Comparison of ENCODE assay signal across 1 cellular context in the genomic region with DNA sequence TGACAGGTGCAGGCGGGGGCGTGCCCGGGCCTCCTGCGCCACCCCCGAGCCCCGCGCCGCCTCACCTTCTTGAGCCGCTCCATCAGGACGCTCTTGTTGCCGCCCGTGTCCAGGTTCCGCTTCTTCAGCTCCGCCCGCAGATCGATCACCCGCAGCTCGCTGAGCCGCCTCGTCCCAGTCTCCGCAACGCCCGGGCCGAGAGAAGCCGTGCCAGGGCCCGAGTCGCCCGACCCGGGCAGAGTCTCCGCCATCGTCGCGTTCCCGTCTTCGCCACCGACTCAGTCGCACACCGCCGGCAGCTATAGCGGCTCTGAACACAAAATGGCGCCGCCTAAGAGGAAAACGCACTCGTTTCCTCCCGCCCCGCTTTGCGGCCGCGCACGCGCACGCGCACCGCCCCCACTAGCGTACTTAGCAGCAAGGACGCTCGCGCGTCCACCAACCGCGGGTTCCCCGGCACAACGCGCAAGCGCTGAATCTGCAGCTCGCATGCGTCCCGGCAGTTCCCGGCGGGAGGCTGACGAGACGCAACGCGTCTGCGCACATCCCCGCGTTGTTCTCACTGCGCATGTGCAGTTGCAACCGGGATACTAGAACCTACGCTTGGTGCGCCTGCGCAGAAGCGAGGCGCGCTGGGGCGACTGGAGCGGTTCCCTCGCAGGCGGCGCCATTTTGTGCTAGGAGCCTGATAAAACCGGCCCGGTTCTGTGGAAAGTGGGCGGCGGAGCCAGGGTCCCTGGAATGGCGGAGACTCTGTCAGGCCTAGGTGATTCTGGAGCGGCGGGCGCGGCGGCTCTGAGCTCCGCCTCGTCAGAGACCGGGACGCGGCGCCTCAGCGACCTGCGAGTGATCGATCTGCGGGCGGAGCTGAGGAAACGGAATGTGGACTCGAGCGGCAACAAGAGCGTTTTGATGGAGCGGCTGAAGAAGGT.
TF ChIP-seq lines count a peak whose summit lies in the region.

SAFB (plus strand) TSS at position 619 of the 932 bp plus-strand sequence; CDS start at position 742, 123 bp downstream.
SAFB2 (minus strand) TSS at position 312 of the 932 bp plus-strand sequence; CDS start at position 251, 61 bp downstream.

TF ChIP-seq in HepG2, 621 proteins besides CTCF, POLR2A, EP300 and RAD21 (continued from another document):
- TF ChIP-seq, protein P1, sequence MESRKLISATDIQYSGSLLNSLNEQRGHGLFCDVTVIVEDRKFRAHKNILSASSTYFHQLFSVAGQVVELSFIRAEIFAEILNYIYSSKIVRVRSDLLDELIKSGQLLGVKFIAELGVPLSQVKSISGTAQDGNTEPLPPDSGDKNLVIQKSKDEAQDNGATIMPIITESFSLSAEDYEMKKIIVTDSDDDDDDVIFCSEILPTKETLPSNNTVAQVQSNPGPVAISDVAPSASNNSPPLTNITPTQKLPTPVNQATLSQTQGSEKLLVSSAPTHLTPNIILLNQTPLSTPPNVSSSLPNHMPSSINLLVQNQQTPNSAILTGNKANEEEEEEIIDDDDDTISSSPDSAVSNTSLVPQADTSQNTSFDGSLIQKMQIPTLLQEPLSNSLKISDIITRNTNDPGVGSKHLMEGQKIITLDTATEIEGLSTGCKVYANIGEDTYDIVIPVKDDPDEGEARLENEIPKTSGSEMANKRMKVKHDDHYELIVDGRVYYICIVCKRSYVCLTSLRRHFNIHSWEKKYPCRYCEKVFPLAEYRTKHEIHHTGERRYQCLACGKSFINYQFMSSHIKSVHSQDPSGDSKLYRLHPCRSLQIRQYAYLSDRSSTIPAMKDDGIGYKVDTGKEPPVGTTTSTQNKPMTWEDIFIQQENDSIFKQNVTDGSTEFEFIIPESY (CRISPR knock-in tag; IDR thresholded peaks at IDR 0.05) = 0 out of 2 replicates have a peak, but pooled peaks have one; percentile 10
- TF ChIP-seq ZUFSP (CRISPR knock-in tag; IDR thresholded peaks at IDR 0.05; ENCODE audit: borderline replicate concordance) (no peak), ZNF333 (CRISPR knock-in tag; IDR thresholded peaks at IDR 0.05; ENCODE audit: borderline replicate concordance) (0 out of 2 replicates have a peak, but pooled peaks have one; percentile 26)
